Comparison of ENCODE assay signal across 7 cellular contexts in the genomic region with DNA sequence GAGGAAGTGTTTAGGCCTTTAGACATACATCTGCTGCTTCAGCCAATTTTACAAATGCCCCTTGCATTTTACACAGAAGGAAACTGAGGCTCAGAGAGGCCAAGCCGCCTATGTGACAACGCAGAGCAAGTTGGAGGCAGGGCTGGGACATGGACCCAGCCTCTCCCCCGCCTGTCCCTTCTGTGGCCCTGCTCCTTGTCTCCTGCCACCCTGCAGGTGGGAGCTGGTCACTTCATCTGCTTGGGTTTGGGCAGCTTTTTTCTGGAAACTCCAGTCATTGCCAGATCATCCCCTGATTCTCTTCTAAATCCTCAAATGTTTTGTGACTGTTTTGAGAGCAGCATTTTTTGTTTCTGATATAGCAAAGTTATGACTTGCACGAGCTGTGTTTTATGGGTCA.
"Had no signal": no experiment of that assay in that cellular context is flagged by ENCODE, and none has a peak within 500 bp of the region (broad histone marks: within the 10 kb centered on the region; RNA-seq: fewer than 3 reads in every experiment).

No MANE protein-coding gene starts in this region.

- H3K4me3 Mint-ChIP-seq: GM23338, IgD-negative memory B cell had no signal

- H3K4me3 ChIP-seq: GM23338, HAP-1 had no signal

- H3K27ac ChIP-seq: HL-60, KMS-11 had no signal

- DNase-seq: H7, KBM-7 had no signal

- H2AFZ ChIP-seq: GM23338 had no signal

- H3K9ac ChIP-seq: KMS-11 had no signal

- H3K9me3 Mint-ChIP-seq: GM23338, IgD-negative memory B cell had no signal

- H3K4me2 ChIP-seq: GM23338, KMS-11 had no signal

- H3K36me3 Mint-ChIP-seq: IgD-negative memory B cell had no signal

- H3K4me1 ChIP-seq: HAP-1 had no signal

- H3K36me3 ChIP-seq: HAP-1 had no signal

- ATAC-seq: GM23338 had no signal

- H3K4me1 Mint-ChIP-seq: IgD-negative memory B cell had no signal

- H3K9me3 ChIP-seq: HAP-1 had no signal

- H3K27ac Mint-ChIP-seq: GM23338, IgD-negative memory B cell had no signal
